ENCODE assay signal across 14 cellular contexts in the genomic region with DNA sequence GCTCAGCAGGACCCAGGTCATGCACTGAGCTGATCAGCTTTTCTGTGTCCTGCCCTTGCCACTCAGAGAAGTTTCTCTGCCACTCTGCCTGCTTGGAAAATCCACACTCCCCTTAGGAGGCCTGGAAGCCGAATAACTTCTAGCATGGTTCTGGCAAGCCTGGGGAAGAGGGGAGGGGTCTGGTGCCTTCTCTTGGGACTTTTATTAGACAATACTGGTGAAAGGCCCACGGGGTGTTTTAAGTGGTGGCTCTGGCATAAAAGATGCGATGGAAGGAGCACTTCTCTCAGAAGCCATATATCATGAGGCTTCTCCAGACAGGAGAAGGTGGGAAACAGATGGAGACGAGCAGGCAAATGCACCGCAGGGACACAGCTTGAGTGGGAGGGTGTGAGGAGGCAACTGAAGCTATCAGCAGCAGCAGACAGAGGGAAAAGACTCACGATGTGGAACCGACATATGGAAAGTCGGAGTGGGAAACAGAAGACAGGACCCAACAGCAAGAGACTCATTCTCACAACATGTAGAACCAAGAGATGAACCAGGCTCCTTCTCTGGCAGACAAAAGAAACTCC.
DNase-seq lines count a peak whose midpoint lies in the region; TF ChIP-seq lines count a peak whose summit lies in the region.
"Had no signal": no experiment of that assay in that cellular context is flagged by ENCODE, and none has a peak within 500 bp of the region (broad histone marks: within the 10 kb centered on the region; RNA-seq: fewer than 3 reads in every experiment).

No MANE protein-coding gene starts in this region.

- no peak overlapping the region for H4K5ac ChIP-seq in mesendoderm (ENCODE audit: low read length)

- peak overlapping the region; percentile 22 for H3K56ac ChIP-seq in mesendoderm (ENCODE audit: low read length)

- H3K4me2 ChIP-seq in mesendoderm (ENCODE audit: low read length): no peak overlapping the region

- no peak for TF ChIP-seq CTCF in dorsolateral prefrontal cortex (IDR thresholded peaks at IDR 0.05 in 54 of 56, conservative IDR thresholded peaks at IDR 0.05 in 2 of 56; ENCODE audit: low read depth in 1 of 56, partially characterized antibody in 56 of 56)

- H3K18ac ChIP-seq in mesendoderm (ENCODE audit: low read length): peak overlapping the region; percentile 0

- H3K79me1 ChIP-seq in mesendoderm (ENCODE audit: low read length): no peaks in the 10 kb centered on the region

- no CpG with 5 or more reads among the region's 8 CpGs for WGBS in mesendoderm (ENCODE audit: extremely low coverage, insufficient coverage, low lambda C conversion rate)

- DNase-seq in ELF-1 (ENCODE audit: low read depth, low spot score): peak; percentile 8
- DNase-seq in dorsolateral prefrontal cortex: peak in 7 of 10 donors; percentile 12 to 72 (median 62)
- DNase-seq in mesendoderm: peak; percentile 34
- peak in 8 of 10 donors; percentile 35 to 92 (median 60) for DNase-seq in posterior cingulate gyrus
- no peak for DNase-seq in inferior parietal cortex (ENCODE audit: extremely low spot score)
- no peak for DNase-seq in activated CD4-positive, alpha-beta T cell treated with anti-CD3 and anti-CD28 coated beads, Interleukin-2, amount 50 U/mL, for 4 hours
- no peak for DNase-seq in NCI-H524 treated with DMSO at 0.1 percent for 48 hours (lab: John Stamatoyannopoulos, UW)
- no peak for DNase-seq in SHP77 treated with DMSO at 0.1 percent for 48 hours (lab: John Stamatoyannopoulos, UW)
- DNase-seq: GDM1, MG63, NCI-H187 treated with DMSO at 0.1 percent for 48 hours, NCI-H446, NCI-H526 treated with DMSO at 0.1 percent for 48 hours had no signal

- H3K27me3 ChIP-seq in dorsolateral prefrontal cortex (no peaks in the 10 kb centered on the region), mesendoderm (ENCODE audit: insufficient read depth, low read length, poor library complexity) (no peaks in the 10 kb centered on the region)
- H3K27me3 ChIP-seq: MG63 had no signal

- H3K4ac ChIP-seq in mesendoderm (ENCODE audit: low read depth, low read length): no peak overlapping the region

- H2AK5ac ChIP-seq in mesendoderm (ENCODE audit: low read length): no peak overlapping the region

- H2BK15ac ChIP-seq in mesendoderm (replicated peaks; ENCODE audit: low read depth): no peak overlapping the region

- H3K36me3 ChIP-seq in mesendoderm (ENCODE audit: control insufficient read depth, insufficient read depth, low read length): no peaks in the 10 kb centered on the region
- H3K36me3 ChIP-seq: MG63 had no signal

- no peak overlapping the region for H2BK5ac ChIP-seq in mesendoderm (ENCODE audit: low read length)

- peak overlapping the region in 40 of 59 donors; percentile 1 to 83 (median 50) for H3K27ac ChIP-seq in dorsolateral prefrontal cortex
- no peak overlapping the region for H3K27ac ChIP-seq in mesendoderm (ENCODE audit: low read depth, low read length)

- no peaks in the 10 kb centered on the region for H3K79me2 ChIP-seq in mesendoderm (ENCODE audit: control insufficient read depth, insufficient read depth, low read length)

- H2BK120ac ChIP-seq in mesendoderm (ENCODE audit: low read depth, low read length): no peak overlapping the region

- H3K9ac ChIP-seq in mesendoderm (ENCODE audit: low read length): no peak overlapping the region

- intact Hi-C loops in dorsolateral prefrontal cortex (cut with DNase I): loop anchor here in 1 of 2 donors (5.0 to 10.0 kb wide), 2 partner anchors 141 to 484 kb away; partner anchors contain the start of gene CTNNA2
- intact Hi-C loops in posterior cingulate gyrus (cut with DNase I): no loop called here

- H4K8ac ChIP-seq in mesendoderm (ENCODE audit: low read depth, low read length): no peak overlapping the region

- H3K4me3 ChIP-seq in dorsolateral prefrontal cortex: no peak overlapping the region
- no peak overlapping the region for H3K4me3 ChIP-seq in mesendoderm (ENCODE audit: low read length)
- H3K4me3 ChIP-seq: K562, MG63 had no signal

- no peak overlapping the region for H3K23ac ChIP-seq in mesendoderm (ENCODE audit: low read length)

- H3K4me1 ChIP-seq in mesendoderm (ENCODE audit: control insufficient read depth, low read depth, low read length): no peaks in the 10 kb centered on the region

Comparison
In these comparisons a context has a peak if more than half of its experiments do, and no peak if none do; other contexts are left out.
1. DNase-seq: peak in ELF-1 (single experiment), dorsolateral prefrontal cortex (7 of 10), mesendoderm (single experiment) and posterior cingulate gyrus (8 of 10); none in inferior parietal cortex (single experiment), activated CD4-positive, alpha-beta T cell treated with anti-CD3 and anti-CD28 coated beads, Interleukin-2, amount 50 U/mL, for 4 hours (0 of 2), NCI-H524 treated with DMSO at 0.1 percent for 48 hours (single experiment) and SHP77 treated with DMSO at 0.1 percent for 48 hours (single experiment).